In the genomic region with DNA sequence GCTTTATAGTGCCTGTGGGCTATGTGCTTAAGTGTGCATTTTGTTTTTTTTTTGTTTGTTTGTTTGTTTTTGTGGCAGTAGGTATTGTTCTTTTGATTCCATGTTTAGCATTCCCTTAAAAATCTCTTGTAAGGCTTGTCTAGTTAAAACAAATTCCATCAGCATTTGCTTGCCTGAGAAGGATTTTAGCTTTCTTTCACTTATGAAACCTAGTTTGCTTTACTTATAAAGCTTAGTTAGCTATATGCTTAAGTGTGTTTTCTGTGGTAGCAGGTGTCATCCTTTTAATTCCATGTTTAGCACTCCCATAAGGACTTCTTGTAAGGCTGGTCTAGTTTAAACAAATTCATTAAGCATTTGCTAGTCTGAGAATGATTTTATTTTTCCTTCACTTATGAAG, we compare ENCODE assay signal across 7 cellular contexts.
"Had no signal": no experiment of that assay in that cellular context is flagged by ENCODE, and none has a peak within 500 bp of the region (broad histone marks: within the 10 kb centered on the region; RNA-seq: fewer than 3 reads in every experiment).

No MANE protein-coding gene starts in this region.

- DNase-seq: GDM1, GF-D8 had no signal

- H3K4me3 ChIP-seq: GM12878 had no signal

- FAIRE-seq: G401.6, GM12878, GM12891, GM18507, GM19239 had no signal
